11 cellular contexts compared by ENCODE assay signal in the genomic region with DNA sequence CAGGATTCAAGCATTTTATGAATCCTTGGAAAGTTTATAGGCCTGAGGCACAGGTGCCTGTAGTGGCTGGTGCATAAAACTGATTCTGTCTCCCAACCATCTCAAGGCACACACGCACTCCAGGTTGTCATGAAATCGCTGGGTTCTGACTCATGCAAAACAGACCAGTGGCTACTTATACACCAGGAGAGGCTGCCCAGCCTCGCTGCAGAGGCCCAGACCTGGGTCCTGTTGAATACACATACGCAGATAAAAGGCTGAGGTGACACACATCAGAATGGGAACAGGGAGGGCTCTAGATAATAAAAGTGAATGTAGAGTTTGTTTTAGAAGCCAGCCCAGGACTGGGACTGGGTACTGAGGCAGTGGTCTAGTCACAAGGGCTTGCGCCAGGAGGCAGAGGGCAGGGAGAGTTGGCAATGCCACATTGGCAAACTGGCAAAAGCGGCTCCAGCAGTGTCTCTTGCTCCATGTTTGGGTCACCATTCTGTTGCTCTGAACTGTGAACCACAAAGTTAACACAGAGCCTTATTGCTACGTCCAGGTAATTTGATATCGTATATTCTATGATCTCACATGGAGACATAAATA. TPM values are rescaled to one million over a fixed set of nuclear protein-coding genes. Genes with fewer than 3 reads are reported as not detected.
DNase-seq lines count a peak whose midpoint lies in the region; ATAC-seq, FAIRE-seq and TF ChIP-seq lines count a peak whose summit lies in the region.
"Had no signal": no experiment of that assay in that cellular context is flagged by ENCODE, and none has a peak within 500 bp of the region (broad histone marks: within the 10 kb centered on the region; RNA-seq: fewer than 3 reads in every experiment).

No MANE protein-coding gene starts in this region.

- POLR2A ChIA-PET in A549 (lab: Yijun Ruan, JAX) = interaction anchor here (1.8 kb wide), 1 partner anchor 598 kb away, joined by 7 read pairs; no protein-coding TSS in a partner anchor
- POLR2A ChIA-PET in HEK293 (lab: Yijun Ruan, JAX) = interaction anchor here (1.0 kb wide), 1 partner anchor 10 kb away, joined by 7 read pairs; no protein-coding TSS in a partner anchor

- ATAC-seq in A549 (no peak), lower lobe of right lung (no peak), GM21447 (IDR thresholded peaks at IDR 0.05; ENCODE audit: unreplicated experiment) (no peak), omental fat pad (ENCODE audit: low FRiP score) (no peak)

- no peaks in the 10 kb centered on the region for H3K27me3 ChIP-seq in lower lobe of right lung (ENCODE audit: low read depth)

- CTCF ChIA-PET in A549 (lab: Yijun Ruan, JAX) = interaction anchor here (0.6 to 4.1 kb wide), 23 partner anchors 10 to 686 kb away, joined by 3 to 100 read pairs (median 5); a partner anchor contains a TSS
- CTCF ChIA-PET in HEK293 (lab: Yijun Ruan, JAX) = interaction anchor here (0.6 to 2.6 kb wide), 9 partner anchors 14 to 688 kb away, joined by 3 to 30 read pairs (median 4); no protein-coding TSS in a partner anchor

- H3K4me1 ChIP-seq in A549 = peaks cover 8% of the 10 kb centered on the region; the same call in 1 of the 3 replicates
- H3K4me1 ChIP-seq in HEK293 (ENCODE audit: control insufficient read depth, insufficient read depth, low read length) = peaks cover 2% of the 10 kb centered on the region; the same call in 1 of the 2 replicates
- H3K4me1 ChIP-seq in lower lobe of right lung = peaks cover 4% of the 10 kb centered on the region

- H3K36me3 ChIP-seq in HEK293 (ENCODE audit: control insufficient read depth in 2 of 2, insufficient read depth in 1 of 2, low read length in 2 of 2) (no peaks in the 10 kb centered on the region), lower lobe of right lung (no peaks in the 10 kb centered on the region)

- TF ChIP-seq EP300 in A549 (IDR thresholded peaks at IDR 0.05) = no peak

- DNase-seq in A549 (ENCODE audit: low read depth in 1 of 2, low spot score in 1 of 2) = no peak
- DNase-seq in astrocyte of the hippocampus (ENCODE audit: low read depth, low spot score) = peak; percentile 14
- no peak for DNase-seq in lower lobe of right lung
- DNase-seq in NCI-H1048 (lab: John Stamatoyannopoulos, UW) = no peak
- DNase-seq in D721Med (ENCODE audit: insufficient read length, low spot score) = no peak
- no peak for DNase-seq in omental fat pad (ENCODE audit: low spot score)
- DNase-seq: Karpas-422 had no signal

- H3K9me3 ChIP-seq in A549 = 0 out of 3 replicates have a peak, but pooled peaks cover 3% of the 10 kb centered on the region
- no peaks in the 10 kb centered on the region for H3K9me3 ChIP-seq in HEK293 (ENCODE audit: control insufficient read depth, insufficient read depth, low read depth, low read length)
- H3K9me3 ChIP-seq in lower lobe of right lung = peaks cover under 1% of the 10 kb centered on the region

- intact Hi-C loops in lower lobe of right lung (cut with DNase I) = no loop called here

- FAIRE-seq in A549 (lab: Jason Lieb, UNC) (no peak), D721Med (lab: Jason Lieb, UNC) (no peak)

- TF ChIP-seq RAD21 in A549 (conservative IDR thresholded peaks at IDR 0.05 in 1 of 2, IDR thresholded peaks at IDR 0.05 in 1 of 2) = no peak

- TF ChIP-seq CTCF in A549 (IDR thresholded peaks at IDR 0.05) = no peak
- no peak for TF ChIP-seq CTCF in HEK293 (tag by site-specific recombination; IDR thresholded peaks at IDR 0.05)
- no peak for TF ChIP-seq CTCF in lower lobe of right lung (IDR thresholded peaks at IDR 0.05)
- TF ChIP-seq CTCF in D721Med (IDR thresholded peaks at IDR 0.05; ENCODE audit: insufficient read depth, missing control alignments) = no peak
- TF ChIP-seq CTCF in omental fat pad (IDR thresholded peaks at IDR 0.05) = no peak

- H3K4me3 ChIP-seq in A549 (peak overlapping the region; percentile 58), HEK293 (ENCODE audit: low read depth, low read length) (no peak overlapping the region), lower lobe of right lung (peak overlapping the region; percentile 63)

- 93% methylated on average over 8 of the region's 8 CpGs for WGBS in A549 (ENCODE audit: missing lambda C conversion rate)

- H3K27ac ChIP-seq in A549 = no peak overlapping the region
- no peak overlapping the region for H3K27ac ChIP-seq in HEK293 (ENCODE audit: extremely low read depth, low read depth, low read length)
- no peak overlapping the region for H3K27ac ChIP-seq in lower lobe of right lung

- no peak for TF ChIP-seq POLR2A in A549 (IDR thresholded peaks at IDR 0.05; ENCODE audit: low read length)

- peak overlapping the region; percentile 82 for H3K4me2 ChIP-seq in A549

TF ChIP-seq in A549, 52 proteins besides CTCF, POLR2A, EP300 and RAD21:
- TF ChIP-seq JUNB (IDR thresholded peaks at IDR 0.05) (no peak), TFCP2L1 (CRISPR knock-in tag; IDR thresholded peaks at IDR 0.05) (no peak), FOSL2 (IDR thresholded peaks at IDR 0.05) (no peak), FOSL2 (CRISPR knock-in tag; IDR thresholded peaks at IDR 0.05) (no peak)
- TF ChIP-seq, protein P1, sequence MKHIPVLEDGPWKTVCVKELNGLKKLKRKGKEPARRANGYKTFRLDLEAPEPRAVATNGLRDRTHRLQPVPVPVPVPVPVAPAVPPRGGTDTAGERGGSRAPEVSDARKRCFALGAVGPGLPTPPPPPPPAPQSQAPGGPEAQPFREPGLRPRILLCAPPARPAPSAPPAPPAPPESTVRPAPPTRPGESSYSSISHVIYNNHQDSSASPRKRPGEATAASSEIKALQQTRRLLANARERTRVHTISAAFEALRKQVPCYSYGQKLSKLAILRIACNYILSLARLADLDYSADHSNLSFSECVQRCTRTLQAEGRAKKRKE (CRISPR knock-in tag; IDR thresholded peaks at IDR 0.05; ENCODE audit: low read depth) = no peak

TF ChIP-seq in HEK293, 187 proteins besides CTCF, POLR2A, EP300 and RAD21:
- TF ChIP-seq ZNF335 (tag by site-specific recombination; conservative IDR thresholded peaks at IDR 0.05) (peak; percentile 11; the same call in 1 of the 2 replicates), SALL2 (tag by site-specific recombination; IDR thresholded peaks at IDR 0.05; ENCODE audit: borderline replicate concordance) (no peak)
- TF ChIP-seq, protein P2, sequence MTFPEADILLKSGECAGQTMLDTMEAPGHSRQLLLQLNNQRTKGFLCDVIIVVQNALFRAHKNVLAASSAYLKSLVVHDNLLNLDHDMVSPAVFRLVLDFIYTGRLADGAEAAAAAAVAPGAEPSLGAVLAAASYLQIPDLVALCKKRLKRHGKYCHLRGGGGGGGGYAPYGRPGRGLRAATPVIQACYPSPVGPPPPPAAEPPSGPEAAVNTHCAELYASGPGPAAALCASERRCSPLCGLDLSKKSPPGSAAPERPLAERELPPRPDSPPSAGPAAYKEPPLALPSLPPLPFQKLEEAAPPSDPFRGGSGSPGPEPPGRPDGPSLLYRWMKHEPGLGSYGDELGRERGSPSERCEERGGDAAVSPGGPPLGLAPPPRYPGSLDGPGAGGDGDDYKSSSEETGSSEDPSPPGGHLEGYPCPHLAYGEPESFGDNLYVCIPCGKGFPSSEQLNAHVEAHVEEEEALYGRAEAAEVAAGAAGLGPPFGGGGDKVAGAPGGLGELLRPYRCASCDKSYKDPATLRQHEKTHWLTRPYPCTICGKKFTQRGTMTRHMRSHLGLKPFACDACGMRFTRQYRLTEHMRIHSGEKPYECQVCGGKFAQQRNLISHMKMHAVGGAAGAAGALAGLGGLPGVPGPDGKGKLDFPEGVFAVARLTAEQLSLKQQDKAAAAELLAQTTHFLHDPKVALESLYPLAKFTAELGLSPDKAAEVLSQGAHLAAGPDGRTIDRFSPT (tag by site-specific recombination; IDR thresholded peaks at IDR 0.05) = peak; percentile 58

RNA-seq across cellular contexts. Expression of a gene that starts 13.6 kb away (rescaled TPM):
- polyA plus RNA-seq in A549 (2011; rRNA removed) (not detected in 2 replicates), A549 (2017; fragmentation: RNase III; extraction: RNeasy Plus Mini Kit Qiagen cat#74134 plus additional on column Dnase treatment) (not detected in 3 replicates)
- polyA plus RNA-seq in A549 (2012; cell fraction: cytosol; rRNA removed) = not detected in 2 replicates
- polyA plus RNA-seq in A549 (2012; cell fraction: nucleus; rRNA removed) = not detected in 2 replicates
- polyA minus RNA-seq in A549 (2011; rRNA and poly(A)+ RNA removed) = not detected in 2 replicates
- total RNA-seq in lower lobe of right lung (not detected), omental fat pad (not detected)
- total RNA-seq: dermis microvascular lymphatic vessel endothelial cell, urinary bladder had no signal
- polyA plus RNA-seq: urinary bladder had no signal

RNA-seq across cellular contexts. Expression of a gene that starts 54.4 kb away (rescaled TPM):
- polyA plus RNA-seq in A549 (2011; rRNA removed) (not detected in 2 replicates), A549 (2017; fragmentation: RNase III; extraction: RNeasy Plus Mini Kit Qiagen cat#74134 plus additional on column Dnase treatment) (not detected in 3 replicates)
- polyA plus RNA-seq in A549 (2012; cell fraction: cytosol; rRNA removed) = not detected in 2 replicates
- polyA plus RNA-seq in A549 (2012; cell fraction: nucleus; rRNA removed) = not detected in 2 replicates
- not detected in 2 replicates for polyA minus RNA-seq in A549 (2011; rRNA and poly(A)+ RNA removed)
- total RNA-seq in lower lobe of right lung (not detected), omental fat pad (not detected)
- total RNA-seq: dermis microvascular lymphatic vessel endothelial cell, urinary bladder had no signal
- polyA plus RNA-seq: urinary bladder had no signal
